In genomic region chr13:28048768-28049167, GRCh38 we compare ENCODE assay signal across 21 cellular contexts. TPM values are rescaled to one million over a fixed set of nuclear protein-coding genes. Genes with fewer than 3 reads are reported as not detected.
DNase-seq lines count a peak whose midpoint lies in the region; ATAC-seq and TF ChIP-seq lines count a peak whose summit lies in the region.
"Had no signal": no experiment of that assay in that cellular context is flagged by ENCODE, and none has a peak within 500 bp of the region (broad histone marks: within the 10 kb centered on the region; RNA-seq: fewer than 3 reads in every experiment).

No MANE protein-coding gene starts in this region.

- H3K27ac ChIP-seq in IMR-90 (ENCODE audit: insufficient read depth, low read length), result no peak overlapping the region
- no peak overlapping the region for H3K27ac ChIP-seq in vagina
- H3K27ac ChIP-seq: A549, KMS-11 had no signal

- CTCF ChIA-PET in IMR-90 (lab: Yijun Ruan, JAX), result no interaction called here

- ATAC-seq in IMR-90 (ENCODE audit: low read depth) (no peak), T-helper 17 cell (no peak), naive B cell (ENCODE audit: low read depth in 2 of 2) (no peak), HG02759 (IDR thresholded peaks at IDR 0.05; ENCODE audit: unreplicated experiment) (no peak), HG03460 (IDR thresholded peaks at IDR 0.05; ENCODE audit: unreplicated experiment) (no peak)
- ATAC-seq: A549, Right ventricle myocardium inferior had no signal

- TF ChIP-seq POLR2A in IMR-90 (IDR thresholded peaks at IDR 0.05; ENCODE audit: low read depth, low read length) (no peak), vagina (IDR thresholded peaks at IDR 0.05) (no peak)

- H3K36me3 Mint-ChIP-seq in T-helper 17 cell (ENCODE audit: low read depth), result peaks cover 2% of the 10 kb centered on the region
- no peaks in the 10 kb centered on the region for H3K36me3 Mint-ChIP-seq in naive B cell

- no peaks in the 10 kb centered on the region for H3K9me3 Mint-ChIP-seq in naive B cell

- POLR2A ChIA-PET in IMR-90 (lab: Charles Lee; ENCODE audit: unreplicated experiment), result no interaction called here

- no peak overlapping the region for H3K4me2 ChIP-seq in IMR-90 (ENCODE audit: low read depth, low read length)
- H3K4me2 ChIP-seq: A549, KMS-11, SK-N-SH had no signal

- in situ Hi-C loops in IMR-90 (cut with MboI; ENCODE audit: low sequenced_read_pairs), result no loop called here

- peak overlapping the region; percentile 71 for H2BK20ac ChIP-seq in IMR-90 (ENCODE audit: low read depth, low read length)

- no peak for TF ChIP-seq RAD21 in IMR-90 (IDR thresholded peaks at IDR 0.05; ENCODE audit: low read length)

- H3K27ac Mint-ChIP-seq in T-helper 17 cell (peak overlapping the region; percentile 14), naive B cell (peak overlapping the region; percentile 84 to 95 (median 92))

- H3K4me1 ChIP-seq in IMR-90 (ENCODE audit: control insufficient read depth, insufficient read depth, low read length), result peaks cover 7% of the 10 kb centered on the region
- H3K4me1 ChIP-seq in vagina, result no peaks in the 10 kb centered on the region
- H3K4me1 ChIP-seq: A549 had no signal

- no peak overlapping the region for H3K4me3 Mint-ChIP-seq in T-helper 17 cell
- H3K4me3 Mint-ChIP-seq in naive B cell, result peak overlapping the region in 6 of 8 donors; percentile 40 to 78 (median 67)

- 0 out of 2 replicates have a peak, but pooled peaks cover 3% of the 10 kb centered on the region for H3K9me1 ChIP-seq in IMR-90 (ENCODE audit: insufficient read depth, low read length)

- H3K27me3 Mint-ChIP-seq in T-helper 17 cell, result peaks cover 1% of the 10 kb centered on the region
- H3K27me3 Mint-ChIP-seq in naive B cell, result no peaks in the 10 kb centered on the region

- H2AFZ ChIP-seq in IMR-90 (replicated peaks; ENCODE audit: low read length, poor library complexity), result no peak overlapping the region

- peak overlapping the region; percentile 5; the same call in 1 of the 2 replicates for H2AK5ac ChIP-seq in IMR-90 (ENCODE audit: low read depth, low read length)

- H4K5ac ChIP-seq in IMR-90 (ENCODE audit: low read depth, low read length), result peak overlapping the region; percentile 14; the same call in 1 of the 2 replicates

- no peak overlapping the region for H2AK9ac ChIP-seq in IMR-90 (replicated peaks; ENCODE audit: low read depth, low read length, poor library complexity)

- WGBS in IMR-90 (ENCODE audit: extremely low coverage in 2 of 2, insufficient read length in 1 of 2), 2 experiments, result no CpG with 5 or more reads among the region's 6 CpGs

- H3K9me3 ChIP-seq in IMR-90 (ENCODE audit: control insufficient read depth, insufficient read depth, low read length), result no peaks in the 10 kb centered on the region
- no peaks in the 10 kb centered on the region for H3K9me3 ChIP-seq in T-helper 17 cell (ENCODE audit: control insufficient read depth, low read length, poor library complexity, severe bottlenecking)
- no peaks in the 10 kb centered on the region for H3K9me3 ChIP-seq in vagina
- H3K9me3 ChIP-seq: A549, MG63, Peyer's patch, SK-N-SH had no signal

- H4K20me1 ChIP-seq in IMR-90 (ENCODE audit: insufficient read depth, low read length), result no peaks in the 10 kb centered on the region

- H3K79me1 ChIP-seq in IMR-90 (ENCODE audit: low read depth in 1 of 2, low read length in 2 of 2), result no peaks in the 10 kb centered on the region

- peak overlapping the region; percentile 57 for H2BK15ac ChIP-seq in IMR-90 (ENCODE audit: low read depth, low read length)

- H2BK120ac ChIP-seq in IMR-90 (ENCODE audit: low read depth, low read length), result peak overlapping the region; percentile 61; the same call in 1 of the 2 replicates

- no peaks in the 10 kb centered on the region for H3K27me3 ChIP-seq in IMR-90 (ENCODE audit: control insufficient read depth, insufficient read depth, low read length)
- no peaks in the 10 kb centered on the region for H3K27me3 ChIP-seq in vagina
- H3K27me3 ChIP-seq: Peyer's patch had no signal

- dilution Hi-C loops in IMR-90 (cut with HindIII; ENCODE audit: low sequenced_read_pairs, unreplicated experiment), result no loop called here

- H3K4me1 Mint-ChIP-seq in T-helper 17 cell, result peaks cover 4% of the 10 kb centered on the region
- H3K4me1 Mint-ChIP-seq in naive B cell, result peaks cover 34 to 60% (median 50%) of the 10 kb centered on the region in 3 donors

- TF ChIP-seq CTCF in GM12864 (IDR thresholded peaks at IDR 0.05; ENCODE audit: low read depth, low read length, missing control alignments) (no peak), IMR-90 (conservative IDR thresholded peaks at IDR 0.05; ENCODE audit: low read depth, low read length) (no peak), vagina (IDR thresholded peaks at IDR 0.05) (no peak)

- intact Hi-C loops in IMR-90 (cut with micrococcal nuclease) (loop anchor here (10.0 kb wide), 1 partner anchor 606 kb away; the partner anchor contains the start of gene POMP), vagina (cut with DNase I) (no loop called here)

- H3K56ac ChIP-seq in IMR-90 (ENCODE audit: extremely low read depth, insufficient read depth, low read length), result no peak overlapping the region

- H4K91ac ChIP-seq in IMR-90 (ENCODE audit: insufficient read depth, low read depth, low read length), result no peak overlapping the region

- peak overlapping the region; percentile 3; the same call in 1 of the 2 replicates for H3K4ac ChIP-seq in IMR-90 (ENCODE audit: low read depth, low read length)

- H3K9ac ChIP-seq in IMR-90 (ENCODE audit: low read depth, low read length), result no peak overlapping the region
- H3K9ac ChIP-seq: KMS-11, SK-N-SH had no signal

- H3K14ac ChIP-seq in IMR-90 (replicated peaks; ENCODE audit: low read depth, low read length), result 0 out of 2 replicates have a peak overlapping the region, but pooled peaks have one; percentile 1

- H3K18ac ChIP-seq in IMR-90 (ENCODE audit: low read depth, low read length), result peak overlapping the region; percentile 52; the same call in 1 of the 2 replicates

- peak overlapping the region; percentile 1 for H3K4me3 ChIP-seq in GM12864 (ENCODE audit: low read depth, low read length)
- H3K4me3 ChIP-seq in IMR-90 (ENCODE audit: insufficient read depth, low read depth, low read length), result no peak overlapping the region
- no peak overlapping the region for H3K4me3 ChIP-seq in vagina
- H3K4me3 ChIP-seq: A549, MG63, Peyer's patch had no signal

- H4K8ac ChIP-seq in IMR-90 (ENCODE audit: low read depth in 2 of 2, low read length in 2 of 2), result peak overlapping the region in 1 of 2 experiments; percentile 0; a peak in 1 of 4 replicates

- no peak overlapping the region for H3K23ac ChIP-seq in IMR-90 (ENCODE audit: low read depth, low read length)

- DNase-seq in GM12864 (ENCODE audit: low read depth) (no peak), IMR-90 (no peak), T-helper 17 cell (no peak), naive B cell (no peak), SK-N-DZ (ENCODE audit: low spot score) (no peak), vagina (ENCODE audit: extremely low spot score in 2 of 2) (no peak)
- DNase-seq: C1 segment of cervical spinal cord, H7, MG63, NCI-H1105, NCI-H1694, NCI-H2227 treated with DMSO at 0.1 percent for 48 hours, NCI-H524, Peyer's patch, SK-N-SH, T-helper 1 cell had no signal

- no TSS peak for BruUV-seq in IMR-90 (replicated peaks; lab: Mats Ljungman, UMichigan)

- no peak overlapping the region for H2BK5ac ChIP-seq in IMR-90 (ENCODE audit: low read depth, low read length, poor library complexity, severe bottlenecking)

- H3K36me3 ChIP-seq in IMR-90 (ENCODE audit: control insufficient read depth, insufficient read depth, low read length), result no peaks in the 10 kb centered on the region
- H3K36me3 ChIP-seq in vagina, result no peaks in the 10 kb centered on the region
- H3K36me3 ChIP-seq: MG63, Peyer's patch had no signal

TF ChIP-seq in IMR-90, 13 proteins besides CTCF, POLR2A, EP300 and RAD21 (continues in another document):
- TF ChIP-seq NFE2L2 (IDR thresholded peaks at IDR 0.05; ENCODE audit: low read depth, low read length) (no peak), CEBPB (IDR thresholded peaks at IDR 0.05; ENCODE audit: low read depth, low read length) (no peak), RCOR1 (IDR thresholded peaks at IDR 0.05; ENCODE audit: insufficient replicate concordance, low read length) (no peak), CHD1 (IDR thresholded peaks at IDR 0.05; ENCODE audit: low read depth, low read length) (no peak), USF2 (IDR thresholded peaks at IDR 0.05; ENCODE audit: low read depth, low read length) (no peak), RFX5 (IDR thresholded peaks at IDR 0.05; ENCODE audit: low read depth, low read length) (no peak), ELK1 (IDR thresholded peaks at IDR 0.05; ENCODE audit: borderline replicate concordance, low read depth, low read length) (no peak), MXI1 (IDR thresholded peaks at IDR 0.05; ENCODE audit: borderline replicate concordance, low read depth, low read length) (no peak), SMC3 (IDR thresholded peaks at IDR 0.05; ENCODE audit: low read depth, low read length) (no peak), MAZ (IDR thresholded peaks at IDR 0.05; ENCODE audit: borderline replicate concordance, low read depth, low read length) (no peak), MAFK (IDR thresholded peaks at IDR 0.05; ENCODE audit: low read depth, low read length) (no peak), BHLHE40 (IDR thresholded peaks at IDR 0.05; ENCODE audit: low read depth, low read length) (no peak)

RNA-seq across cellular contexts. Expression of gene FLT3, which starts 51.6 kb away (rescaled TPM):
- not detected in 2 replicates for total RNA-seq in IMR-90 (2012; rRNA removed)
- not detected in 2 replicates for polyA plus RNA-seq in IMR-90 (2012; rRNA removed)
- not detected in 2 replicates for polyA plus RNA-seq in IMR-90 (2012; cell fraction: cytosol; rRNA removed)
- not detected in 2 replicates for polyA plus RNA-seq in IMR-90 (2012; cell fraction: nucleus; rRNA removed; ENCODE audit: low replicate concordance)
- total RNA-seq in T-helper 17 cell, result under 1 TPM; 0.22 to 0.70 TPM
- polyA plus RNA-seq in naive B cell (ENCODE audit: low read depth in 6 of 6), result under 1 TPM in 3 of 6 donors, not detected in 3; 0.08 to 0.47 (median 0.36) TPM
- not detected in 2 replicates for polyA plus RNA-seq in SK-N-DZ (2014; cell fraction: cytosol; rRNA removed)
- not detected in 2 replicates for polyA plus RNA-seq in SK-N-DZ (2014; cell fraction: nucleus; rRNA removed)
- not detected for total RNA-seq in vagina
- total RNA-seq: Right ventricle myocardium inferior had no signal
- polyA plus RNA-seq: A549, SK-N-SH had no signal
